ENCODE assay signal across 8 cellular contexts in genomic region chr1:11736746-11737639, GRCh38. TPM values are rescaled to one million over a fixed set of nuclear protein-coding genes. Genes with fewer than 3 reads are reported as not detected.
DNase-seq lines count a peak whose midpoint lies in the region; ATAC-seq and TF ChIP-seq lines count a peak whose summit lies in the region.

No MANE protein-coding gene starts in this region.

- DNase-seq in GM10248 (ENCODE audit: extremely low spot score) = peak; percentile 58
- peak in 31 of 34 experiments; percentile 6 to 62 (median 38) for DNase-seq in T-cell
- DNase-seq in central memory CD8-positive, alpha-beta T cell (ENCODE audit: low spot score in 2 of 2) = no peak
- DNase-seq in kidney epithelial cell (ENCODE audit: low read depth) = peak; percentile 60
- peak in 2 of 3 donors; percentile 14 to 20 for DNase-seq in stimulated activated CD4-positive, alpha-beta T cell treated with anti-CD3 and anti-CD28 coated beads, Interleukin-12 subunit alpha, Interleukin-12 subunit beta, amount 100 ng/mL, for 48 hours (ENCODE audit: low read depth in 2 of 3, low spot score in 1 of 3)

- H3K27ac Mint-ChIP-seq in IgD-negative memory B cell = peak overlapping the region; percentile 50 to 67 (median 63)
- peak overlapping the region; percentile 63 to 79 for H3K27ac Mint-ChIP-seq in T-cell
- no peak overlapping the region for H3K27ac Mint-ChIP-seq in central memory CD8-positive, alpha-beta T cell (ENCODE audit: low read depth)

- TF ChIP-seq CTCF in GM10248 (IDR thresholded peaks at IDR 0.05; ENCODE audit: control extremely low read depth, extremely low read depth, low read depth, missing control alignments) (no peak), kidney epithelial cell (IDR thresholded peaks at IDR 0.05; ENCODE audit: insufficient read depth, low read length, poor library complexity, severe bottlenecking) (no peak)

- peaks cover 2% of the 10 kb centered on the region for H3K36me3 Mint-ChIP-seq in IgD-negative memory B cell
- H3K36me3 Mint-ChIP-seq in T-cell = no peaks in the 10 kb centered on the region
- H3K36me3 Mint-ChIP-seq in central memory CD8-positive, alpha-beta T cell (ENCODE audit: insufficient read depth) = peaks cover 10% of the 10 kb centered on the region

- H3K4me3 Mint-ChIP-seq in IgD-negative memory B cell = peak overlapping the region; percentile 96 to 99 (median 97)
- H3K4me3 Mint-ChIP-seq in T-cell = peak overlapping the region; percentile 90 to 93 (median 92)
- peak overlapping the region; percentile 99 for H3K4me3 Mint-ChIP-seq in central memory CD8-positive, alpha-beta T cell

- ATAC-seq in T-cell (replicated peaks in 1 of 4) = peak; percentile 57 to 74 (median 63)
- peak; percentile 72 for ATAC-seq in central memory CD8-positive, alpha-beta T cell (replicated peaks; ENCODE audit: extremely low read depth, poor library complexity, severe bottlenecking)
- ATAC-seq in GM21576 (IDR thresholded peaks at IDR 0.05; ENCODE audit: unreplicated experiment) = no peak
- ATAC-seq in HG03378 (IDR thresholded peaks at IDR 0.05; ENCODE audit: unreplicated experiment) = no peak

- peaks cover 18 to 34% (median 28%) of the 10 kb centered on the region in 3 donors for H3K4me1 Mint-ChIP-seq in IgD-negative memory B cell
- H3K4me1 Mint-ChIP-seq in T-cell = peaks cover 66 to 76% (median 70%) of the 10 kb centered on the region in 3 donors
- peaks cover 67% of the 10 kb centered on the region for H3K4me1 Mint-ChIP-seq in central memory CD8-positive, alpha-beta T cell

- peak overlapping the region; percentile 90 for H3K4me3 ChIP-seq in kidney epithelial cell (ENCODE audit: low read depth, low read length)

- CTCF ChIA-PET in GM10248 (lab: Yijun Ruan, JAX) (interaction anchor here (1.0 to 4.3 kb wide), 9 partner anchors 12 to 699 kb away, joined by 3 to 17 read pairs (median 6); partner anchors contain the start of gene FBXO6), T-cell (lab: Charles Lee) (interaction anchor here in 1 of 2 donors (1.4 to 3.0 kb wide), 4 partner anchors 18 to 700 kb away, joined by 3 to 25 read pairs (median 7); partner anchors contain the start of gene FBXO6)

- no peaks in the 10 kb centered on the region for H3K27me3 ChIP-seq in kidney epithelial cell (ENCODE audit: control insufficient read depth, insufficient read depth, low read length)

- H3K36me3 ChIP-seq in kidney epithelial cell (ENCODE audit: control insufficient read depth, insufficient read depth, low read length) = no peaks in the 10 kb centered on the region

- no peaks in the 10 kb centered on the region for H3K27me3 Mint-ChIP-seq in IgD-negative memory B cell
- no peaks in the 10 kb centered on the region for H3K27me3 Mint-ChIP-seq in T-cell
- no peaks in the 10 kb centered on the region for H3K27me3 Mint-ChIP-seq in central memory CD8-positive, alpha-beta T cell

- no peaks in the 10 kb centered on the region for H3K9me3 Mint-ChIP-seq in IgD-negative memory B cell
- H3K9me3 Mint-ChIP-seq in T-cell = no peaks in the 10 kb centered on the region
- no peaks in the 10 kb centered on the region for H3K9me3 Mint-ChIP-seq in central memory CD8-positive, alpha-beta T cell

- POLR2A ChIA-PET in GM10248 (lab: Yijun Ruan, JAX) = no interaction called here
- POLR2A ChIA-PET in T-cell (lab: Charles Lee) = no interaction called here

RNA-seq across cellular contexts. Expression of gene AGTRAP, which starts 1.1 kb away (rescaled TPM):
- 52.6 TPM for polyA plus RNA-seq in IgD-negative memory B cell
- total RNA-seq in T-cell = 10 to 100 TPM; 15.8 to 30.4 (median 19.5) TPM
- total RNA-seq in kidney epithelial cell = 76.7 and 89.8 TPM in 2 replicates

RNA-seq across cellular contexts. Expression of gene C1orf167, which starts 25.0 kb away (rescaled TPM):
- polyA plus RNA-seq in IgD-negative memory B cell = not detected
- total RNA-seq in T-cell = not detected
- total RNA-seq in kidney epithelial cell = not detected in 2 replicates

RNA-seq across cellular contexts. Expression of gene DRAXIN, which starts 45.5 kb away (rescaled TPM):
- polyA plus RNA-seq in IgD-negative memory B cell = 0.13 TPM
- 1 to 10 TPM in 1 of 5 donors, under 1 TPM in 4; 0.18 to 2.0 (median 0.23) TPM for total RNA-seq in T-cell
- total RNA-seq in kidney epithelial cell = 2.8 and 4.5 TPM in 2 replicates

RNA-seq across cellular contexts. Expression of gene MAD2L2, which starts 56.0 kb away (rescaled TPM):
- 49.1 TPM for polyA plus RNA-seq in IgD-negative memory B cell
- total RNA-seq in T-cell (10 to 100 TPM; 22.4 to 28.5 (median 24.0) TPM), kidney epithelial cell (89.5 and 96.6 TPM in 2 replicates)

Comparison
In these comparisons a context has a peak if more than half of its experiments do, and no peak if none do; other contexts are left out.
1. DNase-seq: peak in GM10248 (single experiment), T-cell (31 of 34), kidney epithelial cell (single experiment) and stimulated activated CD4-positive, alpha-beta T cell treated with anti-CD3 and anti-CD28 coated beads, Interleukin-12 subunit alpha, Interleukin-12 subunit beta, amount 100 ng/mL, for 48 hours (2 of 3); none in central memory CD8-positive, alpha-beta T cell (0 of 2).
2. ATAC-seq: peak in T-cell (4 of 4) and central memory CD8-positive, alpha-beta T cell (single experiment); none in GM21576 (single experiment) and HG03378 (single experiment).
3. Peak in every context shown above with its lines, with median percentiles within 50 percentile points of each other: H3K4me3 Mint-ChIP-seq.